ENCODE assay signal across 8 cellular contexts in the genomic region with DNA sequence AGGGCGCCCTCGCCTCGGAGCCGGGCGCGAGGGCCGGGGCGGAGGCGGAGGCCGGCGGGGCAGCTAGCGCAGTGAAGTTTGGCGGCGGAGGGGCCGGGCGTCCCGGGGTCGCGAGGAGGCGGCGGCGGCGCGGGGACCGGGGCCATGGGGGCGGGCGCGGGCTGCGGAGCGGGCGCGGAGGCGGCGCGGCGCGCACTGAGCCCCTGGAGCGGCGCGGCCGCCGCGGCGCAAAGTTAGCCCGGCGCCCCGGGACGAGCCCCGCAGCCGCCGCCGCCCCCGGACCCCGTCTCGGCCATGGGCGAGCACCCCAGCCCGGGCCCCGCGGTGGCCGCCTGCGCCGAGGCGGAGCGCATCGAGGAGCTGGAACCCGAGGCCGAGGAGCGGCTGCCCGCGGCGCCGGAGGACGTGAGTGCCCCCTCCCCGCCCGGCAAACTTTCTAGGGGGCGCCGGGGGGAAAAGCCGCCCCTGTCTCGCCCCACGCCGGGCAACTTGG. TPM values are rescaled to one million over a fixed set of nuclear protein-coding genes. Genes with fewer than 3 reads are reported as not detected.
DNase-seq lines count a peak whose midpoint lies in the region; ATAC-seq, FAIRE-seq and TF ChIP-seq lines count a peak whose summit lies in the region.

No MANE protein-coding gene starts in this region.

- POLR2A ChIA-PET in HepG2 (lab: Yijun Ruan, JAX): no interaction called here

- no peaks in the 10 kb centered on the region for H4K20me1 ChIP-seq in HepG2 (ENCODE audit: insufficient read depth, low read length)

- intact Hi-C loops in adrenal gland (cut with DNase I) (no loop called here), HepG2 (cut with micrococcal nuclease; ENCODE audit: unreplicated experiment) (no loop called here)

- no peak for DNase-seq in activated CD8-positive, alpha-beta memory T cell treated with anti-CD3 and anti-CD28 coated beads, Interleukin-2, amount 10 ng/mL, durations not matched to agents 7 days and 5 days
- no peak for DNase-seq in activated CD8-positive, alpha-beta memory T cell treated with anti-CD3 and anti-CD28 coated beads, Interleukin-2, amount 50 U/mL, for 48 hours
- DNase-seq in adrenal gland: no peak
- DNase-seq in HepG2 (ENCODE audit: low spot score): no peak
- no peak for DNase-seq in pons (ENCODE audit: low spot score)
- DNase-seq in activated CD4-positive, alpha-beta T cell treated with anti-CD3 and anti-CD28 coated beads for 4 hours: no peak

- ATAC-seq in activated CD8-positive, alpha-beta memory T cell treated with anti-CD3 and anti-CD28 coated beads, Interleukin-2, amount 10 ng/mL, durations not matched to agents 7 days and 5 days: peak; percentile 40
- ATAC-seq in HepG2 (no peak), HG03457 (IDR thresholded peaks at IDR 0.05; ENCODE audit: unreplicated experiment) (no peak)

- BruUV-seq in HepG2 (replicated peaks; lab: Mats Ljungman, UMichigan): no TSS peak

- no peaks in the 10 kb centered on the region for H3K79me2 ChIP-seq in HepG2 (ENCODE audit: insufficient read depth, low read length)

- TF ChIP-seq EP300 in HepG2 (IDR thresholded peaks at IDR 0.05; ENCODE audit: low read depth in 2 of 2, low read length in 2 of 2): no peak
- no peak for TF ChIP-seq EP300 in HepG2 (CRISPR knock-in tag; IDR thresholded peaks at IDR 0.05; ENCODE audit: borderline replicate concordance)

- H3K9ac ChIP-seq in HepG2 (ENCODE audit: insufficient read depth, low read depth, low read length): no peak overlapping the region

- TF ChIP-seq POLR2A in adrenal gland (IDR thresholded peaks at IDR 0.05) (no peak), HepG2 (IDR thresholded peaks at IDR 0.05; ENCODE audit: insufficient read depth in 1 of 2, low read depth in 2 of 2, low read length in 2 of 2) (no peak)

- H3K4me3 Mint-ChIP-seq in activated CD8-positive, alpha-beta memory T cell treated with anti-CD3 and anti-CD28 coated beads, Interleukin-2, amount 10 ng/mL, durations not matched to agents 7 days and 5 days: no peak overlapping the region

- H3K27me3 ChIP-seq in adrenal gland: no peaks in the 10 kb centered on the region
- peaks cover 22 to 82% of the 10 kb centered on the region in 2 experiments for H3K27me3 ChIP-seq in HepG2 (ENCODE audit: control insufficient read depth in 1 of 2, insufficient read depth in 2 of 2, low read length in 2 of 2)
- H3K27me3 ChIP-seq in thymus (ENCODE audit: control insufficient read depth, insufficient read depth): peaks cover 52% of the 10 kb centered on the region

- no peak overlapping the region for H3K27ac Mint-ChIP-seq in activated CD8-positive, alpha-beta memory T cell treated with anti-CD3 and anti-CD28 coated beads, Interleukin-2, amount 10 ng/mL, durations not matched to agents 7 days and 5 days

- H3K4me1 Mint-ChIP-seq in activated CD8-positive, alpha-beta memory T cell treated with anti-CD3 and anti-CD28 coated beads, Interleukin-2, amount 10 ng/mL, durations not matched to agents 7 days and 5 days: peaks cover 12% of the 10 kb centered on the region

- peaks cover 6 to 18% of the 10 kb centered on the region in 2 donors for H3K4me1 ChIP-seq in adrenal gland (replicated peaks in 1 of 2)
- H3K4me1 ChIP-seq in HepG2 (ENCODE audit: insufficient read depth, low read length): peaks cover 23% of the 10 kb centered on the region
- H3K4me1 ChIP-seq in thymus (ENCODE audit: control insufficient read depth, insufficient read depth, low read length): peaks cover 10% of the 10 kb centered on the region

- in situ Hi-C loops in HepG2 (cut with HindIII; ENCODE audit: extremely low pct_ligation_motif_present, low pct_unique_long_range_greater_than_20kb): no loop called here

- FAIRE-seq in HepG2 (lab: Jason Lieb, UNC): no peak

- H3K36me3 ChIP-seq in adrenal gland (replicated peaks in 1 of 2) (no peaks in the 10 kb centered on the region), HepG2 (replicated peaks in 1 of 2; ENCODE audit: control insufficient read depth in 1 of 2, insufficient read depth in 2 of 2, low read length in 2 of 2) (no peaks in the 10 kb centered on the region), thymus (ENCODE audit: control insufficient read depth, insufficient read depth) (no peaks in the 10 kb centered on the region)

- CTCF ChIA-PET in activated CD8-positive, alpha-beta memory T cell treated with anti-CD3 and anti-CD28 coated beads, Interleukin-2, amount 10 ng/mL, durations not matched to agents 7 days and 5 days (lab: Charles Lee): interaction anchor here (1.5 to 3.1 kb wide), 2 partner anchors 13 to 52 kb away, joined by 7 to 11 read pairs; no protein-coding TSS in a partner anchor
- CTCF ChIA-PET in HepG2 (lab: Yijun Ruan, JAX; ENCODE audit: low intra/inter-chr PET ratio, low total read pairs): no interaction called here

- no peak for TF ChIP-seq RAD21 in HepG2 (CRISPR knock-in tag; IDR thresholded peaks at IDR 0.05)

- peak overlapping the region; percentile 72 for H3K4me2 ChIP-seq in HepG2 (ENCODE audit: low read depth, low read length)

- H3K4me3 ChIP-seq in adrenal gland: peak overlapping the region in 3 of 4 donors; percentile 34 to 83 (median 67)
- H3K4me3 ChIP-seq in HepG2 (replicated peaks in 1 of 3; ENCODE audit: insufficient read depth in 1 of 3, low read depth in 2 of 3, low read length in 3 of 3): peak overlapping the region; percentile 57 to 65 (median 61); a peak in 4 of 6 replicates
- H3K4me3 ChIP-seq in thymus (ENCODE audit: low read length): peak overlapping the region; percentile 59

- no peaks in the 10 kb centered on the region for H3K36me3 Mint-ChIP-seq in activated CD8-positive, alpha-beta memory T cell treated with anti-CD3 and anti-CD28 coated beads, Interleukin-2, amount 10 ng/mL, durations not matched to agents 7 days and 5 days

- H3K9me3 Mint-ChIP-seq in activated CD8-positive, alpha-beta memory T cell treated with anti-CD3 and anti-CD28 coated beads, Interleukin-2, amount 10 ng/mL, durations not matched to agents 7 days and 5 days (ENCODE audit: low read depth): no peaks in the 10 kb centered on the region

- H3K27ac ChIP-seq in adrenal gland (peak overlapping the region in 1 of 5 donors; percentile 41), HepG2 (ENCODE audit: extremely low read length, insufficient read depth, low read length) (no peak overlapping the region), thymus (ENCODE audit: low read depth) (no peak overlapping the region)

- TF ChIP-seq CTCF in adrenal gland (IDR thresholded peaks at IDR 0.05) (no peak), HepG2 (CRISPR knock-in tag; IDR thresholded peaks at IDR 0.05) (no peak)

- peaks cover 79% of the 10 kb centered on the region for H3K27me3 Mint-ChIP-seq in activated CD8-positive, alpha-beta memory T cell treated with anti-CD3 and anti-CD28 coated beads, Interleukin-2, amount 10 ng/mL, durations not matched to agents 7 days and 5 days

- H3K9me3 ChIP-seq in adrenal gland (replicated peaks in 1 of 3): no peaks in the 10 kb centered on the region
- H3K9me3 ChIP-seq in HepG2 (ENCODE audit: low read length): no peaks in the 10 kb centered on the region
- H3K9me3 ChIP-seq in thymus (ENCODE audit: control insufficient read depth): no peaks in the 10 kb centered on the region

- WGBS in adrenal gland, 4 donors: 0% methylated on average over 33 to 65 of the region's 81 CpGs; no CpG with 5 or more reads in 2 of the 4 donors
- 0% methylated on average over 4 of the region's 81 CpGs for WGBS in HepG2 (ENCODE audit: low lambda C conversion rate)
- under 1% methylated on average over 80 of the region's 81 CpGs for WGBS in thymus

- no peak overlapping the region for H2AFZ ChIP-seq in HepG2 (ENCODE audit: low read length)

TF ChIP-seq in HepG2, 621 proteins besides CTCF, POLR2A, EP300 and RAD21 (continues in another document):
- TF ChIP-seq, protein P1, sequence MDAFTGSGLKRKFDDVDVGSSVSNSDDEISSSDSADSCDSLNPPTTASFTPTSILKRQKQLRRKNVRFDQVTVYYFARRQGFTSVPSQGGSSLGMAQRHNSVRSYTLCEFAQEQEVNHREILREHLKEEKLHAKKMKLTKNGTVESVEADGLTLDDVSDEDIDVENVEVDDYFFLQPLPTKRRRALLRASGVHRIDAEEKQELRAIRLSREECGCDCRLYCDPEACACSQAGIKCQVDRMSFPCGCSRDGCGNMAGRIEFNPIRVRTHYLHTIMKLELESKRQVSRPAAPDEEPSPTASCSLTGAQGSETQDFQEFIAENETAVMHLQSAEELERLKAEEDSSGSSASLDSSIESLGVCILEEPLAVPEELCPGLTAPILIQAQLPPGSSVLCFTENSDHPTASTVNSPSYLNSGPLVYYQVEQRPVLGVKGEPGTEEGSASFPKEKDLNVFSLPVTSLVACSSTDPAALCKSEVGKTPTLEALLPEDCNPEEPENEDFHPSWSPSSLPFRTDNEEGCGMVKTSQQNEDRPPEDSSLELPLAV (CRISPR knock-in tag; conservative IDR thresholded peaks at IDR 0.05; ENCODE audit: low read depth): no peak

RNA-seq across cellular contexts. Expression of a gene that starts 0.3 kb away (rescaled TPM):
- total RNA-seq in activated CD8-positive, alpha-beta memory T cell treated with anti-CD3 and anti-CD28 coated beads, Interleukin-2, amount 10 ng/mL, durations not matched to agents 7 days and 5 days: under 1 TPM; 0.29 to 0.54 TPM
- 10 to 100 TPM in 1 of 8 donors, 1 to 10 TPM in 7; 1.7 to 10.2 (median 5.1) TPM for total RNA-seq in adrenal gland
- polyA plus RNA-seq in adrenal gland: 1 to 10 TPM; 4.9 to 9.3 (median 5.3) TPM
- total RNA-seq in HepG2 (2016; rRNA removed; fragmentation: Illumina TruSeq; extraction: Trizol): 0.09 TPM in 1 of 2 replicates, not detected in the other
- total RNA-seq in HepG2 (2016; cell fraction: cytosol; rRNA removed; fragmentation: Illumina TruSeq; extraction: Trizol; ENCODE audit: low read depth): 0.18 and 0.30 TPM in 2 replicates
- 0.11 TPM in 1 of 2 replicates, not detected in the other for total RNA-seq in HepG2 (2016; cell fraction: insoluble cytoplasmic fraction; rRNA removed; fragmentation: Illumina TruSeq; extraction: Trizol)
- total RNA-seq in HepG2 (2016; cell fraction: membrane; rRNA removed; fragmentation: Illumina TruSeq; extraction: Trizol): 0.07 and 0.15 TPM in 2 replicates
- 0.13 and 0.19 TPM in 2 replicates for total RNA-seq in HepG2 (2016; cell fraction: nucleus; rRNA removed; fragmentation: Illumina TruSeq; extraction: Trizol)
- 0.04 TPM in 1 of 2 replicates, not detected in the other for polyA plus RNA-seq in HepG2 (2011; rRNA removed)
- 0.07 TPM in 1 of 2 replicates, not detected in the other for polyA plus RNA-seq in HepG2 (2011; cell fraction: cytosol; rRNA removed)
- polyA plus RNA-seq in HepG2 (2011; cell fraction: nucleus; rRNA removed): not detected in 2 replicates
- polyA plus RNA-seq in HepG2 (2012): 0.07 TPM in 1 of 2 replicates, not detected in the other
- polyA plus RNA-seq in HepG2 (2016; cell fraction: cytosol; fragmentation: Illumina TruSeq; extraction: Trizol; ENCODE audit: low read depth): 0.24 and 0.34 TPM in 2 replicates
- polyA plus RNA-seq in HepG2 (2016; cell fraction: insoluble cytoplasmic fraction; fragmentation: Illumina TruSeq; extraction: Trizol; ENCODE audit: low read depth): not detected in 2 replicates
- 0.19 and 0.24 TPM in 2 replicates for polyA plus RNA-seq in HepG2 (2016; cell fraction: membrane; fragmentation: Illumina TruSeq; extraction: Trizol; ENCODE audit: low read depth)
- 0.16 TPM in 1 of 2 replicates, not detected in the other for polyA plus RNA-seq in HepG2 (2016; cell fraction: nucleus; fragmentation: Illumina TruSeq; extraction: Trizol; ENCODE audit: insufficient read depth, low read depth)
- polyA minus RNA-seq in HepG2 (2011; rRNA and poly(A)+ RNA removed; ENCODE audit: low replicate concordance): 0.07 and 0.12 TPM in 2 replicates
- not detected in 2 replicates for polyA minus RNA-seq in HepG2 (2011; cell fraction: cytosol; rRNA and poly(A)+ RNA removed)
- polyA minus RNA-seq in HepG2 (2011; cell fraction: nucleus; rRNA and poly(A)+ RNA removed): not detected in 2 replicates
- 0.32 TPM for polyA plus RNA-seq in thymus
